Comparison of ENCODE assay signal across 8 cellular contexts in genomic region chr7:126887535-126887934, GRCh38.
DNase-seq lines count a peak whose midpoint lies in the region; ATAC-seq and TF ChIP-seq lines count a peak whose summit lies in the region.
"Not testable (repeated sequence)": the region's sequence is repeated elsewhere in the genome, so short reads cannot be mapped to it uniquely, and the experiment has no call there.

No MANE protein-coding gene starts in this region.

- not testable (repeated sequence) for H4K20me1 ChIP-seq in GM23338 (replicated peaks; ENCODE audit: insufficient read depth); neural progenitor cell (ENCODE audit: low read depth)

- H3K9me3 Mint-ChIP-seq in GM23338, neural progenitor cell: not testable (repeated sequence)

- not testable (repeated sequence) for H3K9ac ChIP-seq in neural progenitor cell

- H3K27ac Mint-ChIP-seq in GM23338 (peak overlapping the region; percentile 49; the same call in 1 of the 2 replicates), neural progenitor cell (peak overlapping the region; percentile 23)

- H3K36me3 ChIP-seq in GM23338 (ENCODE audit: insufficient read depth); neural progenitor cell: not testable (repeated sequence)

- not testable (repeated sequence) for H3K27me3 ChIP-seq in GM23338 (ENCODE audit: insufficient read depth); neural progenitor cell

- not testable (repeated sequence) for H3K4me2 ChIP-seq in GM23338, neural progenitor cell

- peak; percentile 41 for DNase-seq in COLO668 (lab: John Stamatoyannopoulos, UW; ENCODE audit: unreplicated experiment)
- not testable (repeated sequence) for DNase-seq in GM23338 (ENCODE audit: low spot score); neural progenitor cell (ENCODE audit: low spot score)
- DNase-seq in NCI-H1092 treated with DMSO at 0.1 percent for 48 hours (lab: John Stamatoyannopoulos, UW): peak; percentile 60
- peak; percentile 62 to 72 for DNase-seq in NCI-H1930 (lab: John Stamatoyannopoulos, UW)
- DNase-seq in NCI-H69 (lab: John Stamatoyannopoulos, UW): peak; percentile 75
- peak; percentile 63 to 66 for DNase-seq in SHP77 (lab: John Stamatoyannopoulos, UW)
- peak; percentile 12 for DNase-seq in astrocyte of the hippocampus (ENCODE audit: low read depth, low spot score)

- H3K4me3 ChIP-seq in GM23338, neural progenitor cell: not testable (repeated sequence)

- not testable (repeated sequence) for H3K4me3 Mint-ChIP-seq in GM23338, neural progenitor cell

- H3K4me1 Mint-ChIP-seq in GM23338: not testable (repeated sequence)
- H3K4me1 Mint-ChIP-seq in neural progenitor cell: peaks cover 16% of the 10 kb centered on the region

- ATAC-seq in GM23338: not testable (repeated sequence)

- not testable (repeated sequence) for H2AFZ ChIP-seq in GM23338; neural progenitor cell (replicated peaks)

- peaks cover 16% of the 10 kb centered on the region; the same call in 1 of the 2 replicates for H3K4me1 ChIP-seq in GM23338 (ENCODE audit: insufficient read depth)
- not testable (repeated sequence) for H3K4me1 ChIP-seq in neural progenitor cell

- not testable (repeated sequence) for H3K36me3 Mint-ChIP-seq in GM23338 (ENCODE audit: low read depth); neural progenitor cell

- H3K9me2 ChIP-seq in GM23338 (ENCODE audit: insufficient read depth): not testable (repeated sequence)

- not testable (repeated sequence) for H3K27ac ChIP-seq in GM23338 (ENCODE audit: low read depth); neural progenitor cell

- not testable (repeated sequence) for H3K79me2 ChIP-seq in GM23338 (replicated peaks; ENCODE audit: insufficient read depth); neural progenitor cell (ENCODE audit: low read depth)

- not testable (repeated sequence) for TF ChIP-seq CTCF in GM23338 (conservative IDR thresholded peaks at IDR 0.05; ENCODE audit: low read depth in 2 of 2); neural progenitor cell (IDR thresholded peaks at IDR 0.05)

- H3K9me3 ChIP-seq in neural progenitor cell (ENCODE audit: low read depth): not testable (repeated sequence)

- not testable (repeated sequence) for H3F3A ChIP-seq in GM23338 (replicated peaks; ENCODE audit: low read depth); neural progenitor cell (ENCODE audit: low read depth)

- not testable (repeated sequence) for H3K27me3 Mint-ChIP-seq in GM23338 (ENCODE audit: insufficient read depth, low read depth, poor library complexity); neural progenitor cell (ENCODE audit: insufficient read depth, low read depth)
